1 cellular context compared by ENCODE assay signal in genomic region chr10:32981760-32982159, GRCh38.
TF ChIP-seq lines count a peak whose summit lies in the region.

No MANE protein-coding gene starts in this region.

TF ChIP-seq in H1, 55 proteins besides CTCF, POLR2A, EP300 and RAD21 (continued from another document):
- TF ChIP-seq ATF2 (IDR thresholded peaks at IDR 0.05; ENCODE audit: low read length), result no peak
- no peak for TF ChIP-seq EZH2 (IDR thresholded peaks at IDR 0.05; ENCODE audit: low read depth, low read length, severe bottlenecking)
- no peak for TF ChIP-seq RXRA (IDR thresholded peaks at IDR 0.05; ENCODE audit: insufficient read depth, low read depth, low read length)
- no peak for TF ChIP-seq HDAC2 (IDR thresholded peaks at IDR 0.05; ENCODE audit: borderline replicate concordance in 1 of 2, low read depth in 2 of 2, low read length in 2 of 2)
- TF ChIP-seq CTBP2 (IDR thresholded peaks at IDR 0.05; ENCODE audit: borderline replicate concordance, insufficient read depth, insufficient read length, low read length), result no peak
- TF ChIP-seq USF2 (IDR thresholded peaks at IDR 0.05; ENCODE audit: low read length), result no peak
- no peak for TF ChIP-seq CREB1 (IDR thresholded peaks at IDR 0.05)
- TF ChIP-seq EGR1 (IDR thresholded peaks at IDR 0.05; ENCODE audit: borderline replicate concordance, low read depth, low read length), result no peak
- no peak for TF ChIP-seq BRCA1 (IDR thresholded peaks at IDR 0.05; ENCODE audit: low read depth, low read length)
- no peak for TF ChIP-seq TEAD4 (IDR thresholded peaks at IDR 0.05; ENCODE audit: low read depth, low read length)
